ENCODE assay signal across 19 cellular contexts in genomic region chr4:47650584-47651130, GRCh38.
DNase-seq lines count a peak whose midpoint lies in the region; TF ChIP-seq lines count a peak whose summit lies in the region.
"Had no signal": no experiment of that assay in that cellular context is flagged by ENCODE, and none has a peak within 500 bp of the region (broad histone marks: within the 10 kb centered on the region; RNA-seq: fewer than 3 reads in every experiment).

No MANE protein-coding gene starts in this region.

- intact Hi-C loops in MCF 10A (cut with micrococcal nuclease) (no loop called here), breast epithelium (cut with DNase I; ENCODE audit: low total_unique reads) (no loop called here)

- H3K27ac Mint-ChIP-seq in MCF 10A (ENCODE audit: low read depth, unreplicated experiment) (no peak overlapping the region), glutamatergic neuron (ENCODE audit: unreplicated experiment) (peak overlapping the region; percentile 57)

- H3K36me3 Mint-ChIP-seq in MCF 10A (ENCODE audit: insufficient read depth, unreplicated experiment) (no peaks in the 10 kb centered on the region), glutamatergic neuron (ENCODE audit: unreplicated experiment) (no peaks in the 10 kb centered on the region)

- H3K9me3 ChIP-seq in breast epithelium (no peaks in the 10 kb centered on the region), smooth muscle cell (replicated peaks; ENCODE audit: low read depth) (no peaks in the 10 kb centered on the region)

- no peak for TF ChIP-seq POLR2A in breast epithelium (IDR thresholded peaks at IDR 0.05)

- POLR2A ChIA-PET in MCF 10A (lab: Yijun Ruan, JAX) = no interaction called here

- no peak overlapping the region for H3K4me3 Mint-ChIP-seq in MCF 10A (ENCODE audit: unreplicated experiment)
- H3K4me3 Mint-ChIP-seq in glutamatergic neuron (ENCODE audit: unreplicated experiment) = no peak overlapping the region

- no peaks in the 10 kb centered on the region for H3F3A ChIP-seq in smooth muscle cell (ENCODE audit: low read depth)

- H3K4me3 ChIP-seq in breast epithelium (no peak overlapping the region), cardiac fibroblast (replicated peaks in 1 of 2; ENCODE audit: low read depth in 2 of 2, low read length in 2 of 2) (no peak overlapping the region), smooth muscle cell (no peak overlapping the region)

- 27% methylated on average over 2 of the region's 2 CpGs for WGBS in smooth muscle cell (ENCODE audit: low lambda C conversion rate)

- peak overlapping the region; percentile 10 for H3K4me2 ChIP-seq in smooth muscle cell

- H3K9me3 Mint-ChIP-seq in MCF 10A (ENCODE audit: unreplicated experiment) = no peaks in the 10 kb centered on the region
- H3K9me3 Mint-ChIP-seq in glutamatergic neuron (ENCODE audit: unreplicated experiment) = no peaks in the 10 kb centered on the region

- H4K20me1 ChIP-seq in smooth muscle cell (ENCODE audit: low read depth) = no peaks in the 10 kb centered on the region

- H2AFZ ChIP-seq in smooth muscle cell (ENCODE audit: low read depth) = no peak overlapping the region

- no peaks in the 10 kb centered on the region for H3K79me2 ChIP-seq in smooth muscle cell (ENCODE audit: low read depth)

- no peak overlapping the region for H3K27ac ChIP-seq in breast epithelium
- no peak overlapping the region for H3K27ac ChIP-seq in smooth muscle cell (ENCODE audit: low read depth)
- H3K27ac ChIP-seq: C4-2B, RWPE1 had no signal

- no peak overlapping the region for H3K9ac ChIP-seq in smooth muscle cell (ENCODE audit: low read depth)

- H3K4me1 Mint-ChIP-seq in MCF 10A (ENCODE audit: insufficient read depth, unreplicated experiment) (peaks cover 5% of the 10 kb centered on the region), glutamatergic neuron (ENCODE audit: low read depth, unreplicated experiment) (peaks cover 23% of the 10 kb centered on the region)

- TF ChIP-seq CTCF in MCF 10A (IDR thresholded peaks at IDR 0.05; ENCODE audit: unreplicated experiment) (no peak), breast epithelium (IDR thresholded peaks at IDR 0.05) (no peak), cardiac fibroblast (IDR thresholded peaks at IDR 0.05; ENCODE audit: low read depth, low read length) (no peak), glutamatergic neuron (IDR thresholded peaks at IDR 0.05; ENCODE audit: partially characterized antibody, unreplicated experiment) (no peak), smooth muscle cell (IDR thresholded peaks at IDR 0.05; ENCODE audit: borderline replicate concordance, insufficient read depth, poor library complexity, severe bottlenecking) (no peak)

- no TSS peak for BruUV-seq in MCF 10A (replicated peaks; lab: Mats Ljungman, UMichigan)

- no peaks in the 10 kb centered on the region for H3K27me3 Mint-ChIP-seq in MCF 10A (ENCODE audit: insufficient read depth, unreplicated experiment)
- no peaks in the 10 kb centered on the region for H3K27me3 Mint-ChIP-seq in glutamatergic neuron (ENCODE audit: unreplicated experiment)

- CTCF ChIA-PET in MCF 10A (lab: Yijun Ruan, JAX) = interaction anchor here (0.7 to 2.2 kb wide), 5 partner anchors 12 to 293 kb away, joined by 3 to 8 read pairs (median 3); no protein-coding TSS in a partner anchor

- DNase-seq in MCF 10A (ENCODE audit: unreplicated experiment) = peak; percentile 20
- DNase-seq in breast epithelium (ENCODE audit: low spot score in 2 of 2) = no peak
- DNase-seq in cardiac fibroblast (ENCODE audit: low read depth in 2 of 2) = peak; percentile 31 to 38
- DNase-seq in glutamatergic neuron = no peak
- no peak for DNase-seq in smooth muscle cell (lab: John Stamatoyannopoulos, UW; ENCODE audit: unreplicated experiment)
- DNase-seq in amniotic stem cell (lab: John Stamatoyannopoulos, UW) = no peak
- no peak for DNase-seq in activated naive CD4-positive, alpha-beta T cell treated with anti-CD3 and anti-CD28 coated beads, Interleukin-2, amount 50 U/mL, for 16 hours
- DNase-seq in HK-2 (ENCODE audit: unreplicated experiment) = no peak
- DNase-seq: 8988T; COR-L47; DMS153; NCI-H1092; NCI-H2107; NCI-H345; NCI-H69; NK-92 treated with Interleukin-12 subunit alpha and Interleukin-12 subunit beta, amount 100 ng/mL, for 24 hours; OCI-M1 had no signal

- H3K4me1 ChIP-seq in breast epithelium = no peaks in the 10 kb centered on the region
- no peaks in the 10 kb centered on the region for H3K4me1 ChIP-seq in smooth muscle cell (ENCODE audit: low read depth)

- H3K27me3 ChIP-seq in breast epithelium (no peaks in the 10 kb centered on the region), smooth muscle cell (ENCODE audit: low read depth) (no peaks in the 10 kb centered on the region)

- H3K36me3 ChIP-seq in breast epithelium (no peaks in the 10 kb centered on the region), smooth muscle cell (ENCODE audit: low read depth) (no peaks in the 10 kb centered on the region)

Comparison
In these comparisons a context has a peak if more than half of its experiments do, and no peak if none do; other contexts are left out.
1. DNase-seq: peak in MCF 10A (single experiment) and cardiac fibroblast (2 of 2); none in breast epithelium (0 of 2), glutamatergic neuron (single experiment), smooth muscle cell (single experiment), amniotic stem cell (single experiment), activated naive CD4-positive, alpha-beta T cell treated with anti-CD3 and anti-CD28 coated beads, Interleukin-2, amount 50 U/mL, for 16 hours (single experiment) and HK-2 (single experiment).